ENCODE assay signal across 27 cellular contexts in genomic region chr1:25012966-25013962, GRCh38.
"Had no signal": no experiment of that assay in that cellular context is flagged by ENCODE, and none has a peak within 500 bp of the region (broad histone marks: within the 10 kb centered on the region; RNA-seq: fewer than 3 reads in every experiment).

No MANE protein-coding gene starts in this region.

- H3K27me3 ChIP-seq: brain microvascular endothelial cell, hepatocyte, pancreas, testis had no signal

- H3K27ac ChIP-seq: brain microvascular endothelial cell, coronary artery, dorsolateral prefrontal cortex, gastrocnemius medialis, hepatocyte, pancreas, prostate gland, sigmoid colon, testis, transverse colon had no signal

- ATAC-seq: gastrocnemius medialis, left colon, pancreas had no signal

- H3K9me3 ChIP-seq: gastrocnemius medialis, pancreas, prostate gland, sigmoid colon, testis, transverse colon had no signal

- DNase-seq: activated CD4-positive, alpha-beta T cell treated with anti-CD3 and anti-CD28 coated beads, Interleukin-2, amount 50 U/mL, for 1 hour; activated naive CD4-positive, alpha-beta T cell treated with Interleukin-2 at 50 U/mL for 16 hours; activated naive CD8-positive, alpha-beta T cell treated with anti-CD3 and anti-CD28 coated beads, Interleukin-2, amount 10 ng/mL, durations not matched to agents 7 days and 5 days; activated T-cell treated with anti-CD3 and anti-CD28 coated beads for 4 hours; activated T-cell treated with anti-CD3 and anti-CD28 coated beads, Interleukin-2, amount 50 U/mL, for 72 hours; amniotic stem cell; brain microvascular endothelial cell; dorsolateral prefrontal cortex; effector memory CD4-positive, alpha-beta T cell; gastrocnemius medialis; glutamatergic neuron; left colon; mammary epithelial cell; naive B cell; nucleus accumbens; pancreas; retina; sigmoid colon; small intestine; stimulated activated CD4-positive, alpha-beta T cell treated with anti-CD3 and anti-CD28 coated beads, Interleukin-4, amount 100 ng/mL, for 24 hours; stimulated activated naive CD4-positive, alpha-beta T cell; testis; transverse colon had no signal

- H3K4me3 ChIP-seq: coronary artery, dorsolateral prefrontal cortex, gastrocnemius medialis, hepatocyte, pancreas, prostate gland, sigmoid colon, testis, transverse colon had no signal

- H3K4me3 Mint-ChIP-seq: activated naive CD8-positive, alpha-beta T cell treated with anti-CD3 and anti-CD28 coated beads, Interleukin-2, amount 10 ng/mL, durations not matched to agents 7 days and 5 days; mesothelial cell of epicardium; naive B cell had no signal

- H3K36me3 ChIP-seq: brain microvascular endothelial cell, gastrocnemius medialis, pancreas, prostate gland, sigmoid colon, transverse colon had no signal

- H3K9me3 Mint-ChIP-seq: naive B cell had no signal

- H3K4me1 ChIP-seq: gastrocnemius medialis, pancreas, prostate gland, sigmoid colon, testis, transverse colon had no signal

- H3K27me3 Mint-ChIP-seq: activated naive CD8-positive, alpha-beta T cell treated with anti-CD3 and anti-CD28 coated beads, Interleukin-2, amount 10 ng/mL, durations not matched to agents 7 days and 5 days; naive B cell had no signal

- H3K36me3 Mint-ChIP-seq: mesothelial cell of epicardium, naive B cell had no signal

- H3K27ac Mint-ChIP-seq: mesothelial cell of epicardium, naive B cell had no signal
